In the genomic region with DNA sequence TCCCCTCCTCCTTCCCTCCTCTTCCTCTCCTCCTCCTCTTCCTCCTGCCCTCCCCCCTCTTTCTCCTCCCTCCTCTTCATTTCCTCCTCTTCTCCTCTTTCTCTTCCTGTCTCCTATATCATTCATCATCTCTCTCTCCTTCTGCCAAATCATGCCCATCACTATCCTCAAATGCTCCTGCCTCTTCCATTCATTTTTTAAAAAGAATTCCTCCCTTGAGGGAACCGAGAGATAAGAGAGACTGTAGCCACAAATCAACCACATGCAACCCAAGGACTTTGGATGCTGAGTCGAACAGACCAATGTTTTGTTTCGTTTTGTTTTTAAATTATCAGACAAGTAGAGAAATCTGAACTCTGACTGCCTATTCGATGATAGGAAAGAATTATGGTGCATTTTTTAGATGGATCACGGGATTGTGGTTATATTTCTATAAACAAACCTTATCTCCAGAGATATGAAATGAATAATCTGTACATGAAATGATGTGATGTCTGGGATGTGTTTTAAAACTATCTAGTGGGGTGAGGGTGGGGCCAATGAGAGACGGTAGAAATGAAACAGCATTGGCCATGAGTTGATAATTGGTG, we compare ENCODE assay signal across 1 cellular context.
TF ChIP-seq lines count a peak whose summit lies in the region.

No MANE protein-coding gene starts in this region.

TF ChIP-seq in HEK293, 187 proteins besides CTCF, POLR2A, EP300 and RAD21 (continued from another document):
- no peak for TF ChIP-seq ZNF777 (tag by site-specific recombination; IDR thresholded peaks at IDR 0.05; ENCODE audit: borderline replicate concordance)
- no peak for TF ChIP-seq ZNF248 (tag by site-specific recombination; IDR thresholded peaks at IDR 0.05)
- TF ChIP-seq ZNF366 (tag by site-specific recombination; conservative IDR thresholded peaks at IDR 0.05), result no peak
- no peak for TF ChIP-seq ZNF146 (tag by site-specific recombination; IDR thresholded peaks at IDR 0.05)
- TF ChIP-seq ZNF311 (tag by site-specific recombination; IDR thresholded peaks at IDR 0.05; ENCODE audit: borderline replicate concordance), result no peak
- TF ChIP-seq ZNF513 (tag by site-specific recombination; IDR thresholded peaks at IDR 0.05), result peak; percentile 90
- peak; percentile 58; the same call in 1 of the 2 replicates for TF ChIP-seq ZBTB17 (tag by site-specific recombination; IDR thresholded peaks at IDR 0.05)
- TF ChIP-seq, protein P1, sequence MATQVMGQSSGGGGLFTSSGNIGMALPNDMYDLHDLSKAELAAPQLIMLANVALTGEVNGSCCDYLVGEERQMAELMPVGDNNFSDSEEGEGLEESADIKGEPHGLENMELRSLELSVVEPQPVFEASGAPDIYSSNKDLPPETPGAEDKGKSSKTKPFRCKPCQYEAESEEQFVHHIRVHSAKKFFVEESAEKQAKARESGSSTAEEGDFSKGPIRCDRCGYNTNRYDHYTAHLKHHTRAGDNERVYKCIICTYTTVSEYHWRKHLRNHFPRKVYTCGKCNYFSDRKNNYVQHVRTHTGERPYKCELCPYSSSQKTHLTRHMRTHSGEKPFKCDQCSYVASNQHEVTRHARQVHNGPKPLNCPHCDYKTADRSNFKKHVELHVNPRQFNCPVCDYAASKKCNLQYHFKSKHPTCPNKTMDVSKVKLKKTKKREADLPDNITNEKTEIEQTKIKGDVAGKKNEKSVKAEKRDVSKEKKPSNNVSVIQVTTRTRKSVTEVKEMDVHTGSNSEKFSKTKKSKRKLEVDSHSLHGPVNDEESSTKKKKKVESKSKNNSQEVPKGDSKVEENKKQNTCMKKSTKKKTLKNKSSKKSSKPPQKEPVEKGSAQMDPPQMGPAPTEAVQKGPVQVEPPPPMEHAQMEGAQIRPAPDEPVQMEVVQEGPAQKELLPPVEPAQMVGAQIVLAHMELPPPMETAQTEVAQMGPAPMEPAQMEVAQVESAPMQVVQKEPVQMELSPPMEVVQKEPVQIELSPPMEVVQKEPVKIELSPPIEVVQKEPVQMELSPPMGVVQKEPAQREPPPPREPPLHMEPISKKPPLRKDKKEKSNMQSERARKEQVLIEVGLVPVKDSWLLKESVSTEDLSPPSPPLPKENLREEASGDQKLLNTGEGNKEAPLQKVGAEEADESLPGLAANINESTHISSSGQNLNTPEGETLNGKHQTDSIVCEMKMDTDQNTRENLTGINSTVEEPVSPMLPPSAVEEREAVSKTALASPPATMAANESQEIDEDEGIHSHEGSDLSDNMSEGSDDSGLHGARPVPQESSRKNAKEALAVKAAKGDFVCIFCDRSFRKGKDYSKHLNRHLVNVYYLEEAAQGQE (tag by site-specific recombination; IDR thresholded peaks at IDR 0.05), result no peak
- no peak for TF ChIP-seq ZNF600 (tag by site-specific recombination; IDR thresholded peaks at IDR 0.05)
- TF ChIP-seq ZNF677 (tag by site-specific recombination; IDR thresholded peaks at IDR 0.05), result no peak
- TF ChIP-seq BCL11B (tag by site-specific recombination; IDR thresholded peaks at IDR 0.05; ENCODE audit: low read depth), result no peak
- TF ChIP-seq ZNF155 (tag by site-specific recombination; IDR thresholded peaks at IDR 0.05), result 0 out of 2 replicates have a peak, but pooled peaks have one; percentile 5
